Comparison of ENCODE assay signal across 8 cellular contexts in the genomic region with DNA sequence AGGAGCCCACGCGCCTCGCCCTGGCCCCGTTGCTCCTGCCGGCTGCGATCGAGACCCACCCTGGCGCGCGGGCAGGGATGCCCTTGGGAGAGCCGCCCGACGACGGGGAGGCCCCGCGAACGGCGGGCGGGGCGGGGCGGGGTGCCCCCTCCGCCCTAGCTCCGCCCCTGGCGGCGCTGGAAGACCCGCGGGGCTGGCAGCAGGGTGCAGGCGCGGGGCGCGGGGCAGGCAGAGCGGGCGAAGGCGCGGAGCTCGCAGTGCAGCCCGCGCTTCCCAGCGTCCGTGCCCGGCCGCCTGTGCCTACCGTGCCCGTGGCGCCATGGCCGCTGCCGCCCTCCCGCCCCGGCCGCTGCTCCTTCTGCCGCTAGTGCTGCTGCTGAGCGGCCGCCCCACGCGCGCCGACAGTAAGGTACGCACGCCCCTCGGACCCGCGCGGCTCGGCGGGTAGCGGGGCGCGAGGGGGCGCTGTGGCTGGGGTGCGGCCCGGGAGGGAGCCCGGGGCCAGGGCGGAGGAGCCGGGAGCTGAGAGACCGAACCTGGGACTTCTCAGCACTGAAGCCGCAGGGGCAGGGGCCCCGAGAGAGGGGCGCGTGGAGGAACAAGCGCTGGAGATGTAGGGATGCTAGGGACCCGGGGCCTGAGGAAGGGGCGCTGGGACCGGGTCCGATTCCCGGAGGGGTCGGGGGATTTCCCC. TPM values are rescaled to one million over a fixed set of nuclear protein-coding genes. Genes with fewer than 3 reads are reported as not detected.
A peak's percentile ranks its signal among the peaks of the same experiment; 100 is the strongest.
DNase-seq lines count a peak whose midpoint lies in the region; FAIRE-seq and TF ChIP-seq lines count a peak whose summit lies in the region.

TSS of gene OLFML2A (plus strand) at position 182 of the 694 bp plus-strand sequence. CDS start at position 320, 138 bp downstream.

- DNase-seq in NCI-H748 (lab: John Stamatoyannopoulos, UW; ENCODE audit: unreplicated experiment), result peak; percentile 64
- DNase-seq in NCI-H748 treated with DMSO at 0.1 percent for 48 hours (lab: John Stamatoyannopoulos, UW), result no peak
- no peak for DNase-seq in NT2/D1 (ENCODE audit: low read depth, low spot score)
- DNase-seq in MCF 10A (ENCODE audit: unreplicated experiment), result no peak
- peak; percentile 10 for DNase-seq in stimulated activated CD4-positive, alpha-beta T cell treated with anti-CD3 and anti-CD28 coated beads, Interleukin-4, amount 100 ng/mL, for 24 hours
- DNase-seq in HTR-8/SVneo (ENCODE audit: insufficient read length, low spot score), result no peak
- DNase-seq in cerebellar nuclear complex (lab: John Stamatoyannopoulos, UW), result no peak

- H3K27me3 ChIP-seq in NT2/D1 (ENCODE audit: insufficient read depth, insufficient read length), result peaks cover 27% of the 10 kb centered on the region
- H3K27me3 ChIP-seq in layer of hippocampus (ENCODE audit: control insufficient read depth, insufficient read depth, low read length), result peaks cover 2% of the 10 kb centered on the region

- peaks cover 9% of the 10 kb centered on the region for H3K27me3 Mint-ChIP-seq in MCF 10A (ENCODE audit: insufficient read depth, unreplicated experiment)

- intact Hi-C loops in MCF 10A (cut with micrococcal nuclease), result no loop called here

- H3K9ac ChIP-seq in NT2/D1 (ENCODE audit: insufficient read length, low read depth), result peak within 1 kb of the TSS; percentile 87

- TF ChIP-seq CTCF in MCF 10A (IDR thresholded peaks at IDR 0.05; ENCODE audit: unreplicated experiment), result peak; percentile 30

- CTCF ChIA-PET in MCF 10A (lab: Yijun Ruan, JAX), result interaction anchor here (0.5 to 13.3 kb wide), 13 partner anchors 10 to 149 kb away, joined by 3 to 927 read pairs (median 5); partner anchors contain the start of genes ARPC5L, RPL35 and WDR38

- no peaks in the 10 kb centered on the region for H3K36me3 Mint-ChIP-seq in MCF 10A (ENCODE audit: insufficient read depth, unreplicated experiment)

- no peaks in the 10 kb centered on the region for H3K9me3 ChIP-seq in NT2/D1 (ENCODE audit: insufficient read depth, low read length)

- no peaks in the 10 kb centered on the region for H3K9me3 Mint-ChIP-seq in MCF 10A (ENCODE audit: unreplicated experiment)

- H3K4me3 ChIP-seq in NT2/D1 (ENCODE audit: insufficient read length, low read depth), result peak within 1 kb of the TSS; percentile 71

- H3K36me3 ChIP-seq in NT2/D1 (ENCODE audit: insufficient read depth, insufficient read length, low read length), result peaks cover 2% of the 10 kb centered on the region

- H3K4me1 Mint-ChIP-seq in MCF 10A (ENCODE audit: insufficient read depth, unreplicated experiment), result peaks cover 37% of the 10 kb centered on the region

- BruUV-seq in MCF 10A (replicated peaks; lab: Mats Ljungman, UMichigan), result no TSS peak

- H3K27ac Mint-ChIP-seq in MCF 10A (ENCODE audit: low read depth, unreplicated experiment), result no peak within 1 kb of the TSS

- POLR2A ChIA-PET in MCF 10A (lab: Yijun Ruan, JAX), result interaction anchor here (2.2 to 10.8 kb wide), 2 partner anchors 41 to 80 kb away, joined by 6 to 299 read pairs; partner anchors contain the start of genes ARPC5L, RPL35 and WDR38

- FAIRE-seq in HTR-8/SVneo (lab: Jason Lieb, UNC), result no peak

- peaks cover 15% of the 10 kb centered on the region for H3K4me1 ChIP-seq in NT2/D1 (ENCODE audit: insufficient read depth, insufficient read length)

- H3K4me3 Mint-ChIP-seq in MCF 10A (ENCODE audit: unreplicated experiment), result peak within 1 kb of the TSS; percentile 68

- peak within 1 kb of the TSS; percentile 18 for H3K27ac ChIP-seq in layer of hippocampus (ENCODE audit: low read depth, low read length)

RNA-seq across cellular contexts. Expression of gene OLFML2A, which starts in this region (rescaled TPM):
- total RNA-seq in MCF 10A (2022), result 0.21 and 0.25 TPM in 2 replicates

Comparison
In these comparisons a context has a peak if more than half of its experiments do, and no peak if none do; other contexts are left out.
1. DNase-seq: peak in NCI-H748 (single experiment) and stimulated activated CD4-positive, alpha-beta T cell treated with anti-CD3 and anti-CD28 coated beads, Interleukin-4, amount 100 ng/mL, for 24 hours (single experiment); none in NCI-H748 treated with DMSO at 0.1 percent for 48 hours (single experiment), NT2/D1 (single experiment), MCF 10A (single experiment), HTR-8/SVneo (single experiment) and cerebellar nuclear complex (0 of 2).